In the genomic region with DNA sequence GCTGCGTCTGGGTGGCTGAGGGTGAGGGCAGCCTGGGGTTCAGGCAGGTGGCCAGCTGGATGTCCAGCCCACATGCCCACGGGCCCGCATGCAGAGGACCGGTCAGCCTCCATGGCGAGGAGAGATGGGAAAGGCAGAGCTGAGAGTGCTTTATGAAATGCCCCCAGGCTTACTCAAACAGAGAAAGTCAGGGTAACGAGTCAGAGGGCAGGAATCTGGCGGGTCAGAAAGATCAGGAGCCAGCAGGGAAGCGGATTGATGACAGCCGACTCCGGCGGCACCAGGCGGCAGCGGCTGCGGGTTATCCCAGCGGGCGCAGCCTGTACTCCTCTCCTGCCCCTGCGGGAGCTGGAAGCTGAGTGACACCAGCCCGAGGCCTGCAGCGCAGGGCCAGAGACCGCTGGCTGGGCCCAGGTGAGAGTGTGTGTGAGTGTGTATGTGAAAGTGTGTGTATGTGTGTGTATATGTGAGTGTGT, we compare ENCODE assay signal across 10 cellular contexts.
DNase-seq lines count a peak whose midpoint lies in the region; ATAC-seq, FAIRE-seq and TF ChIP-seq lines count a peak whose summit lies in the region.
"Had no signal": no experiment of that assay in that cellular context is flagged by ENCODE, and none has a peak within 500 bp of the region (broad histone marks: within the 10 kb centered on the region; RNA-seq: fewer than 3 reads in every experiment).

No MANE protein-coding gene starts in this region.

- FAIRE-seq in HTR-8/SVneo (lab: Jason Lieb, UNC) = peak; percentile 71

- DNase-seq in AG20443 (ENCODE audit: low spot score) (peak; percentile 74), HTR-8/SVneo (ENCODE audit: insufficient read length, low spot score) (peak; percentile 71), brain pericyte (ENCODE audit: low read depth, low spot score) (peak; percentile 80), kidney tubule cell (ENCODE audit: low spot score) (peak; percentile 78), GM10266 (ENCODE audit: extremely low spot score) (no peak)
- no peak for DNase-seq in activated CD8-positive, alpha-beta memory T cell treated with anti-CD3 and anti-CD28 coated beads, Interleukin-2, amount 50 U/mL, for 48 hours
- DNase-seq: NCI-H1092; stimulated activated CD4-positive, alpha-beta T cell treated with anti-CD3 and anti-CD28 coated beads, Interleukin-15, amount 100 ng/mL, for 24 hours had no signal

- no peak for ATAC-seq in HG03520 (IDR thresholded peaks at IDR 0.05; ENCODE audit: unreplicated experiment)
- no peak for ATAC-seq in HG03378 (IDR thresholded peaks at IDR 0.05; ENCODE audit: unreplicated experiment)

- TF ChIP-seq CTCF in GM10266 (IDR thresholded peaks at IDR 0.05; ENCODE audit: control insufficient read depth, insufficient read depth, low read depth, missing control alignments) = no peak

Comparison
In these comparisons a context has a peak if more than half of its experiments do, and no peak if none do; other contexts are left out.
1. DNase-seq: peak in AG20443 (single experiment), HTR-8/SVneo (single experiment), brain pericyte (single experiment) and kidney tubule cell (single experiment); none in GM10266 (single experiment) and activated CD8-positive, alpha-beta memory T cell treated with anti-CD3 and anti-CD28 coated beads, Interleukin-2, amount 50 U/mL, for 48 hours (single experiment).